In genomic region chr3:355622-356021, GRCh38 we compare ENCODE assay signal across 2 cellular contexts.
TF ChIP-seq lines count a peak whose summit lies in the region.

No MANE protein-coding gene starts in this region.

TF ChIP-seq in H1, 55 proteins besides CTCF, POLR2A, EP300 and RAD21:
- TF ChIP-seq JUN (IDR thresholded peaks at IDR 0.05; ENCODE audit: low read depth, low read length) (no peak), KDM4A (IDR thresholded peaks at IDR 0.05; ENCODE audit: low read depth, low read length, severe bottlenecking) (no peak), ZNF274 (IDR thresholded peaks at IDR 0.05; ENCODE audit: borderline replicate concordance, extremely low read depth, low read length) (no peak), SAP30 (IDR thresholded peaks at IDR 0.05; ENCODE audit: insufficient read depth, insufficient replicate concordance, low read length) (no peak), MAX (IDR thresholded peaks at IDR 0.05) (no peak), ATF2 (IDR thresholded peaks at IDR 0.05; ENCODE audit: low read length) (no peak), USF2 (IDR thresholded peaks at IDR 0.05; ENCODE audit: low read length) (no peak), BRCA1 (IDR thresholded peaks at IDR 0.05; ENCODE audit: low read depth, low read length) (no peak), E2F6 (IDR thresholded peaks at IDR 0.05) (no peak), KDM5A (IDR thresholded peaks at IDR 0.05; ENCODE audit: low read length) (no peak), CREB1 (IDR thresholded peaks at IDR 0.05) (no peak), SP4 (IDR thresholded peaks at IDR 0.05; ENCODE audit: low read length) (no peak), TAF7 (optimal IDR thresholded peaks at IDR 0.05; ENCODE audit: borderline replicate concordance, low read depth, low read length) (no peak), CTBP2 (IDR thresholded peaks at IDR 0.05; ENCODE audit: borderline replicate concordance, insufficient read depth, insufficient read length, low read length) (no peak), PHF8 (conservative IDR thresholded peaks at IDR 0.05; ENCODE audit: low read depth, low read length) (no peak)

TF ChIP-seq in GM23338, 12 proteins besides CTCF, POLR2A, EP300 and RAD21:
- TF ChIP-seq EZH2 (IDR thresholded peaks at IDR 0.05; ENCODE audit: low read depth, unreplicated experiment) (no peak), CREB1 (CRISPR knock-in tag; IDR thresholded peaks at IDR 0.05; ENCODE audit: low read depth) (no peak), ZNF114 (CRISPR knock-in tag; IDR thresholded peaks at IDR 0.05) (no peak), REST (IDR thresholded peaks at IDR 0.05; ENCODE audit: unreplicated experiment) (no peak), STAT1 (IDR thresholded peaks at IDR 0.05; ENCODE audit: unreplicated experiment) (no peak), ZNF462 (CRISPR knock-in tag; IDR thresholded peaks at IDR 0.05) (no peak), POLR2AphosphoS5 (IDR thresholded peaks at IDR 0.05; ENCODE audit: low read depth) (no peak), NANOG (IDR thresholded peaks at IDR 0.05; ENCODE audit: borderline replicate concordance) (no peak), ZNF331 (CRISPR knock-in tag; IDR thresholded peaks at IDR 0.05; ENCODE audit: low read depth) (no peak), EZH2phosphoT487 (IDR thresholded peaks at IDR 0.05; ENCODE audit: unreplicated experiment) (no peak), JUNB (IDR thresholded peaks at IDR 0.05; ENCODE audit: unreplicated experiment) (no peak), ETS1 (IDR thresholded peaks at IDR 0.05) (no peak)
